In the genomic region with DNA sequence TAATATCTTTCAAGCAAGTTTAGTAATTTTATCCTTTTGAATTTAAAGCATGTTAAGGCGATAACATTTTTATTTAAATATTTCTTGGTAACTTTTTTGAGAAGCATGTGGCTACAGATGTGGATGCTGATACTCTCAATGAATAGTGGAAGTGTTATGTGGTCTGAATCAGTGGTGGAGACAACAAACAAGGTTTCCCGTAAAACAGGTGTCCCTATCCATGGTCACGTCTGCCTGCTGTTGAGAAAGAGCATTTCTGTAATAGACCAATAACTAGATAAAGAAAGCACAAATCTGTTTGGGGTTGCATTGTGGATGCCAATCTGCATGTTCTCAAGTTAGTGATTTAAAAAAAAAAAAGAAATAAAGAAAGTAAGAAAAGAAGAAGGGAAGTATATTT, we compare ENCODE assay signal across 39 cellular contexts. TPM values are rescaled to one million over a fixed set of nuclear protein-coding genes. Genes with fewer than 3 reads are reported as not detected.
"Had no signal": no experiment of that assay in that cellular context is flagged by ENCODE, and none has a peak within 500 bp of the region (broad histone marks: within the 10 kb centered on the region; RNA-seq: fewer than 3 reads in every experiment).

No MANE protein-coding gene starts in this region.

- H3K36me3 ChIP-seq: MG63 had no signal

- H3K9me3 ChIP-seq: MG63 had no signal

- H3K4me3 ChIP-seq: MG63 had no signal

- H3K9ac ChIP-seq: KMS-11 had no signal

- H3K27ac ChIP-seq: KMS-11 had no signal

- DNase-seq: Karpas-422, Kasumi-1, MG63, MM.1S, MV-4-11, NCI-H1048, NCI-H1092, NCI-H1092 treated with DMSO at 0.1 percent for 48 hours, NCI-H1105, NCI-H1105 treated with DMSO at 0.1 percent for 48 hours, NCI-H1417, NCI-H1417 treated with DMSO at 0.1 percent for 48 hours, NCI-H1436, NCI-H1436 treated with DMSO at 0.1 percent for 48 hours, NCI-H146, NCI-H1694, NCI-H1694 treated with DMSO at 0.1 percent for 48 hours, NCI-H187, NCI-H187 treated with DMSO at 0.1 percent for 48 hours, NCI-H1930, NCI-H2029, NCI-H2029 treated with DMSO at 0.1 percent for 48 hours, NCI-H2081, NCI-H2081 treated with DMSO at 0.1 percent for 48 hours, NCI-H2107, NCI-H2171, NCI-H2171 treated with DMSO at 0.1 percent for 48 hours, NCI-H2227 treated with DMSO at 0.1 percent for 48 hours, NCI-H226, NCI-H345, NCI-H446, NCI-H446 treated with DMSO at 0.1 percent for 48 hours, NCI-H510A, NCI-H510A treated with DMSO at 0.1 percent for 48 hours, NCI-H524 had no signal

- H3K27me3 ChIP-seq: MG63 had no signal

- H3K4me2 ChIP-seq: KMS-11 had no signal

RNA-seq across cellular contexts. Expression of a gene that starts 18.1 kb away (rescaled TPM):
- total RNA-seq: LHCN-M2, M059J, NCI-H460 had no signal
